24 cellular contexts compared by ENCODE assay signal in genomic region chr2:215912299-215912842, GRCh38.
DNase-seq lines count a peak whose midpoint lies in the region; ATAC-seq, FAIRE-seq and TF ChIP-seq lines count a peak whose summit lies in the region.
"Had no signal": no experiment of that assay in that cellular context is flagged by ENCODE, and none has a peak within 500 bp of the region (broad histone marks: within the 10 kb centered on the region; RNA-seq: fewer than 3 reads in every experiment).

No MANE protein-coding gene starts in this region.

- H2BK15ac ChIP-seq in H9 (ENCODE audit: low read depth, low read length): no peak overlapping the region

- H3K79me2 ChIP-seq in H9 (ENCODE audit: insufficient read depth, low read length) (no peaks in the 10 kb centered on the region), smooth muscle cell (ENCODE audit: low read depth) (no peaks in the 10 kb centered on the region), osteoblast (ENCODE audit: insufficient read depth, low read length) (no peaks in the 10 kb centered on the region)

- no peak overlapping the region for H3K56ac ChIP-seq in H9 (ENCODE audit: insufficient read length, low read depth, low read length)

- H4K91ac ChIP-seq in H9 (ENCODE audit: insufficient read length, low read depth, low read length): no peak overlapping the region

- no peak overlapping the region for H4K5ac ChIP-seq in H9 (ENCODE audit: insufficient read length, low read depth, low read length)

- no peak overlapping the region for H3K9ac ChIP-seq in H9 (ENCODE audit: extremely low read depth, insufficient read length, low read length)
- peak overlapping the region; percentile 26 for H3K9ac ChIP-seq in adipocyte (ENCODE audit: low read length)
- no peak overlapping the region for H3K9ac ChIP-seq in smooth muscle cell (ENCODE audit: low read depth)

- DNase-seq in H9: no peak
- no peak for DNase-seq in adipocyte (ENCODE audit: low read depth)
- DNase-seq in fibroblast of pulmonary artery (ENCODE audit: low read depth): no peak
- no peak for DNase-seq in smooth muscle cell (lab: John Stamatoyannopoulos, UW; ENCODE audit: unreplicated experiment)
- DNase-seq in osteoblast (ENCODE audit: insufficient read length, low spot score, missing footprints): no peak
- no peak for DNase-seq in HUDEP-2 (lab: John Stamatoyannopoulos, UW; ENCODE audit: unreplicated experiment in 76 of 76)
- no peak for DNase-seq in D721Med (ENCODE audit: insufficient read length, low spot score)
- DNase-seq: activated CD8-positive, alpha-beta T cell treated with anti-CD3 and anti-CD28 coated beads for 36 hours; activated naive CD4-positive, alpha-beta T cell treated with anti-CD3 and anti-CD28 coated beads, Interleukin-2, amount 50 U/mL, for 16 hours; CD4-positive, alpha-beta T cell; mesendoderm; NCI-H1417 treated with DMSO at 0.1 percent for 48 hours; NCI-H2081 treated with DMSO at 0.1 percent for 48 hours; NCI-H748 treated with DMSO at 0.1 percent for 48 hours; occipital lobe; stimulated activated naive CD4-positive, alpha-beta T cell treated with Interleukin-2 at 50 U/mL for 16 hours; T-helper 2 cell; testis had no signal

- H3K27ac Mint-ChIP-seq in H9: no peak overlapping the region
- H3K27ac Mint-ChIP-seq: activated CD8-positive, alpha-beta T cell treated with anti-CD3 and anti-CD28 coated beads for 36 hours; activated T-helper 17 cell treated with anti-CD3 and anti-CD28 coated beads, Interleukin-2, amount 50 U/mL, for 72 hours; CD4-positive, alpha-beta T cell had no signal

- no peak overlapping the region for H2AFZ ChIP-seq in H9 (ENCODE audit: low read length)
- H2AFZ ChIP-seq in smooth muscle cell (ENCODE audit: low read depth): no peak overlapping the region
- H2AFZ ChIP-seq in osteoblast (ENCODE audit: low read length): no peak overlapping the region

- H3K4me3 Mint-ChIP-seq in H9: no peak overlapping the region
- H3K4me3 Mint-ChIP-seq: activated CD8-positive, alpha-beta T cell treated with anti-CD3 and anti-CD28 coated beads for 36 hours; activated T-helper 17 cell treated with anti-CD3 and anti-CD28 coated beads, Interleukin-2, amount 50 U/mL, for 72 hours; CD4-positive, alpha-beta T cell; central memory CD8-positive, alpha-beta T cell had no signal

- H3K4me2 ChIP-seq in H9 (ENCODE audit: insufficient read depth, insufficient read length, low read length) (no peak overlapping the region), smooth muscle cell (no peak overlapping the region), osteoblast (ENCODE audit: insufficient read depth, low read length) (no peak overlapping the region)

- peaks cover 2 to 11% of the 10 kb centered on the region in 2 experiments; a peak in 3 of 4 replicates for H3K4me1 Mint-ChIP-seq in H9
- H3K4me1 Mint-ChIP-seq: activated T-helper 17 cell treated with anti-CD3 and anti-CD28 coated beads, Interleukin-2, amount 50 U/mL, for 72 hours; central memory CD8-positive, alpha-beta T cell had no signal

- no peak overlapping the region for H2AK5ac ChIP-seq in H9 (ENCODE audit: insufficient read length, low read length)

- H3K27me3 ChIP-seq in H9 (ENCODE audit: insufficient read depth, low read length) (no peaks in the 10 kb centered on the region), adipocyte (replicated peaks; ENCODE audit: control insufficient read depth, insufficient read depth, low read length) (no peaks in the 10 kb centered on the region), smooth muscle cell (ENCODE audit: low read depth) (no peaks in the 10 kb centered on the region), osteoblast (ENCODE audit: insufficient read depth, low read length) (no peaks in the 10 kb centered on the region)
- H3K27me3 ChIP-seq: testis had no signal

- no peak overlapping the region for H4K8ac ChIP-seq in H9 (replicated peaks; ENCODE audit: insufficient read length, low read depth, low read length)

- no peaks in the 10 kb centered on the region for H3K27me3 Mint-ChIP-seq in H9 (ENCODE audit: low read depth)

- H3K23ac ChIP-seq in H9 (ENCODE audit: insufficient read length, low read depth, low read length): no peak overlapping the region

- no peak overlapping the region for H3K18ac ChIP-seq in H9 (ENCODE audit: insufficient read length, low read depth, low read length)

- H3K9me3 Mint-ChIP-seq in H9: peaks cover 0 to 4% of the 10 kb centered on the region in 2 experiments; a peak in 2 of 5 replicates
- H3K9me3 Mint-ChIP-seq: activated CD8-positive, alpha-beta T cell treated with anti-CD3 and anti-CD28 coated beads for 36 hours; activated T-helper 17 cell treated with anti-CD3 and anti-CD28 coated beads, Interleukin-2, amount 50 U/mL, for 72 hours; CD4-positive, alpha-beta T cell; central memory CD8-positive, alpha-beta T cell had no signal

- H3K14ac ChIP-seq in H9 (ENCODE audit: insufficient read depth, low read length): no peak overlapping the region

- peak overlapping the region; percentile 21 for H3K4me3 ChIP-seq in adipocyte (ENCODE audit: low read length)
- no peak overlapping the region for H3K4me3 ChIP-seq in fibroblast of pulmonary artery (replicated peaks; ENCODE audit: low read depth, low read length)
- H3K4me3 ChIP-seq in smooth muscle cell: no peak overlapping the region
- no peak overlapping the region for H3K4me3 ChIP-seq in osteoblast (ENCODE audit: insufficient read depth, low read length)
- H3K4me3 ChIP-seq: testis had no signal

- no peaks in the 10 kb centered on the region for H3K36me3 Mint-ChIP-seq in H9 (ENCODE audit: insufficient read depth in 1 of 3, low read depth in 3 of 3)

- H2BK5ac ChIP-seq in H9 (ENCODE audit: insufficient read length, low read length): no peak overlapping the region

- no peak overlapping the region for H2BK20ac ChIP-seq in H9 (ENCODE audit: low read depth, low read length, poor library complexity, severe bottlenecking)

- H3F3A ChIP-seq in smooth muscle cell (ENCODE audit: low read depth): peaks cover 5% of the 10 kb centered on the region

- H3K4me1 ChIP-seq in H9 (ENCODE audit: insufficient read depth, low read length) (no peaks in the 10 kb centered on the region), adipocyte (ENCODE audit: control insufficient read depth, insufficient read depth, low read length) (peaks cover 6% of the 10 kb centered on the region), smooth muscle cell (ENCODE audit: low read depth) (no peaks in the 10 kb centered on the region), osteoblast (ENCODE audit: insufficient read depth, low read length) (no peaks in the 10 kb centered on the region)
- H3K4me1 ChIP-seq: testis had no signal

- H3K9me3 ChIP-seq in H9 (ENCODE audit: control insufficient read depth, low read depth, low read length): no peaks in the 10 kb centered on the region
- H3K9me3 ChIP-seq in adipocyte (ENCODE audit: control insufficient read depth, low read length): peaks cover 6% of the 10 kb centered on the region
- no peaks in the 10 kb centered on the region for H3K9me3 ChIP-seq in smooth muscle cell (replicated peaks; ENCODE audit: low read depth)
- no peaks in the 10 kb centered on the region for H3K9me3 ChIP-seq in osteoblast (ENCODE audit: low read depth, low read length)
- H3K9me3 ChIP-seq: testis had no signal

- H3K79me1 ChIP-seq in H9 (ENCODE audit: insufficient read depth, low read depth, low read length, poor library complexity, severe bottlenecking): no peaks in the 10 kb centered on the region

- H2BK12ac ChIP-seq in H9 (ENCODE audit: insufficient read length, low read depth, low read length): no peak overlapping the region

- H3K4ac ChIP-seq in H9 (ENCODE audit: low read depth, low read length): no peak overlapping the region

- no peak overlapping the region for H3K27ac ChIP-seq in H9 (ENCODE audit: insufficient read length, low read depth, low read length)
- H3K27ac ChIP-seq in smooth muscle cell (ENCODE audit: low read depth): no peak overlapping the region
- H3K27ac ChIP-seq in osteoblast (ENCODE audit: low read depth, low read length): no peak overlapping the region
- H3K27ac ChIP-seq: epithelial cell of prostate, RWPE1, testis had no signal

- peak; percentile 39; the same call in 2 of the 3 replicates for TF ChIP-seq CTCF in H9 (conservative IDR thresholded peaks at IDR 0.05)
- peak; percentile 32 for TF ChIP-seq CTCF in fibroblast of pulmonary artery (IDR thresholded peaks at IDR 0.05; ENCODE audit: low read length, missing control alignments)
- peak; percentile 12 for TF ChIP-seq CTCF in smooth muscle cell (IDR thresholded peaks at IDR 0.05; ENCODE audit: borderline replicate concordance, insufficient read depth, poor library complexity, severe bottlenecking)
- no peak for TF ChIP-seq CTCF in osteoblast (IDR thresholded peaks at IDR 0.05; ENCODE audit: extremely low read depth, low read depth, low read length)
- no peak for TF ChIP-seq CTCF in D721Med (IDR thresholded peaks at IDR 0.05; ENCODE audit: insufficient read depth, missing control alignments)

- H3T11ph ChIP-seq in H9 (ENCODE audit: low read length): no peak overlapping the region

- ATAC-seq in GM18519 (IDR thresholded peaks at IDR 0.05; ENCODE audit: low FRiP score, unreplicated experiment): no peak
- ATAC-seq: activated CD8-positive, alpha-beta T cell treated with anti-CD3 and anti-CD28 coated beads for 36 hours; activated T-helper 17 cell treated with anti-CD3 and anti-CD28 coated beads, Interleukin-2, amount 50 U/mL, for 72 hours had no signal

- no CpG with 5 or more reads among the region's 6 CpGs for WGBS in H9 (ENCODE audit: extremely low coverage, insufficient read length, low lambda C conversion rate)
- WGBS in smooth muscle cell (ENCODE audit: low lambda C conversion rate): 73% methylated on average over 6 of the region's 6 CpGs

- no peak overlapping the region for H2BK120ac ChIP-seq in H9 (ENCODE audit: low read depth, low read length, poor library complexity, severe bottlenecking)

- H3K23me2 ChIP-seq in H9 (ENCODE audit: insufficient read length, low read depth, low read length, poor library complexity, severe bottlenecking): no peaks in the 10 kb centered on the region

- FAIRE-seq in D721Med (lab: Jason Lieb, UNC): no peak
- FAIRE-seq: frontal cortex had no signal

- H3K36me3 ChIP-seq in adipocyte (ENCODE audit: control insufficient read depth, insufficient read depth, low read length, severe bottlenecking) (no peaks in the 10 kb centered on the region), smooth muscle cell (ENCODE audit: low read depth) (no peaks in the 10 kb centered on the region), osteoblast (ENCODE audit: insufficient read depth, low read length) (no peaks in the 10 kb centered on the region)

- H4K20me1 ChIP-seq in H9 (ENCODE audit: control insufficient read depth, insufficient read depth, insufficient read length): no peaks in the 10 kb centered on the region
- no peaks in the 10 kb centered on the region for H4K20me1 ChIP-seq in smooth muscle cell (ENCODE audit: low read depth)
- H4K20me1 ChIP-seq in osteoblast (ENCODE audit: insufficient read depth, low read length): no peaks in the 10 kb centered on the region

Comparison
In these comparisons a context has a peak if more than half of its experiments do, and no peak if none do; other contexts are left out.
1. CTCF ChIP-seq: peak in H9 (single experiment), fibroblast of pulmonary artery (single experiment) and smooth muscle cell (single experiment); none in osteoblast (single experiment) and D721Med (single experiment).